In genomic region chr22:35442471-35442870, GRCh38 we compare ENCODE assay signal across 31 cellular contexts.
"Had no signal": no experiment of that assay in that cellular context is flagged by ENCODE, and none has a peak within 500 bp of the region (broad histone marks: within the 10 kb centered on the region; RNA-seq: fewer than 3 reads in every experiment).

No MANE protein-coding gene starts in this region.

- H3K27ac ChIP-seq: esophagus squamous epithelium, heart right ventricle, left lung, lower lobe of right lung, neutrophil, ovary, right lobe of liver, skin epidermis, thoracic aorta, vagina, VCaP had no signal

- H3K9me3 Mint-ChIP-seq: activated CD4-positive, alpha-beta memory T cell treated with anti-CD3 and anti-CD28 coated beads, Interleukin-2, amount 10 ng/mL, durations not matched to agents 7 days and 5 days; activated naive CD4-positive, alpha-beta T cell treated with anti-CD3 and anti-CD28 coated beads, Interleukin-2, amount 50 U/mL, for 24 hours; activated naive CD8-positive, alpha-beta T cell treated with anti-CD3 and anti-CD28 coated beads, Interleukin-2, amount 50 U/mL, for 24 hours; activated T-helper 2 cell treated with anti-CD3 and anti-CD28 coated beads, Interferon-gamma antibody, Interleukin-2, Interleukin-4, amounts not matched to agents 10 μg/mL and 5 μg/mL and 100 μg/mL, durations not matched to agents 14 hours and 24 hours and 36 hours had no signal

- ATAC-seq: activated CD4-positive, CD25-positive, alpha-beta regulatory T cell treated with anti-CD3 and anti-CD28 coated beads, Interleukin-2, amount 50 U/mL, for 24 hours; activated CD8-positive, alpha-beta memory T cell treated with anti-CD3 and anti-CD28 coated beads, Interleukin-2, amount 10 ng/mL, durations not matched to agents 7 days and 5 days; activated naive CD8-positive, alpha-beta T cell treated with anti-CD3 and anti-CD28 coated beads, Interleukin-2, amount 50 U/mL, for 24 hours; heart right ventricle; left lung; lower lobe of right lung; mucosa of descending colon; natural killer cell treated with Interleukin-12 subunit alpha and Interleukin-12 subunit beta and Interleukin-15 and Interleukin-18, amount 100 ng/mL, for 72 hours; right lobe of liver had no signal

- H3K27ac Mint-ChIP-seq: activated CD4-positive, alpha-beta memory T cell treated with anti-CD3 and anti-CD28 coated beads, Interleukin-2, amount 10 ng/mL, durations not matched to agents 7 days and 5 days; activated CD4-positive, alpha-beta T cell treated with anti-CD3 and anti-CD28 coated beads, Interleukin-2, amount 10 ng/mL, durations not matched to agents 7 days and 5 days; activated CD8-positive, alpha-beta memory T cell treated with anti-CD3 and anti-CD28 coated beads, Interleukin-2, amount 10 ng/mL, durations not matched to agents 7 days and 5 days; activated naive CD4-positive, alpha-beta T cell treated with anti-CD3 and anti-CD28 coated beads, Interleukin-2, amount 50 U/mL, for 24 hours; activated naive CD8-positive, alpha-beta T cell treated with anti-CD3 and anti-CD28 coated beads, Interleukin-2, amount 50 U/mL, for 24 hours; activated T-helper 2 cell treated with anti-CD3 and anti-CD28 coated beads, Interferon-gamma antibody, Interleukin-2, Interleukin-4, amounts not matched to agents 10 μg/mL and 5 μg/mL and 100 μg/mL, durations not matched to agents 14 hours and 24 hours and 36 hours; natural killer cell treated with Interleukin-12 subunit alpha and Interleukin-12 subunit beta and Interleukin-15 and Interleukin-18, amount 100 ng/mL, for 72 hours; progenitor cell of endocrine pancreas; stimulated activated naive CD8-positive, alpha-beta T cell treated with anti-CD3 and anti-CD28 coated beads, Interleukin-15, Interleukin-2, amounts not matched to agents 100 ng/mL and 50 ng/mL, for 24 hours had no signal

- H3K27me3 Mint-ChIP-seq: activated CD4-positive, alpha-beta memory T cell treated with anti-CD3 and anti-CD28 coated beads, Interleukin-2, amount 10 ng/mL, durations not matched to agents 7 days and 5 days; activated CD4-positive, alpha-beta T cell treated with anti-CD3 and anti-CD28 coated beads, Interleukin-2, amount 10 ng/mL, durations not matched to agents 7 days and 5 days; activated CD8-positive, alpha-beta memory T cell treated with anti-CD3 and anti-CD28 coated beads, Interleukin-2, amount 10 ng/mL, durations not matched to agents 7 days and 5 days; activated naive CD4-positive, alpha-beta T cell treated with anti-CD3 and anti-CD28 coated beads, Interleukin-2, amount 50 U/mL, for 24 hours; activated naive CD8-positive, alpha-beta T cell treated with anti-CD3 and anti-CD28 coated beads, Interleukin-2, amount 50 U/mL, for 24 hours; natural killer cell treated with Interleukin-12 subunit alpha and Interleukin-12 subunit beta and Interleukin-15 and Interleukin-18, amount 100 ng/mL, for 72 hours; progenitor cell of endocrine pancreas; stimulated activated naive CD8-positive, alpha-beta T cell treated with anti-CD3 and anti-CD28 coated beads, Interleukin-15, Interleukin-2, amounts not matched to agents 100 ng/mL and 50 ng/mL, for 24 hours had no signal

- H3K36me3 ChIP-seq: breast epithelium, esophagus squamous epithelium, heart right ventricle, lower lobe of right lung, ovary, right lobe of liver, thoracic aorta, vagina had no signal

- H3K27me3 ChIP-seq: breast epithelium, esophagus squamous epithelium, heart right ventricle, left lung, neutrophil, ovary, right lobe of liver, vagina had no signal

- H3K9me3 ChIP-seq: breast epithelium, esophagus squamous epithelium, heart right ventricle, left lung, lower lobe of right lung, mucosa of descending colon, neutrophil, ovary, right lobe of liver, thoracic aorta, vagina had no signal

- H3K4me1 Mint-ChIP-seq: activated naive CD4-positive, alpha-beta T cell treated with anti-CD3 and anti-CD28 coated beads, Interleukin-2, amount 50 U/mL, for 24 hours had no signal

- DNase-seq: activated CD4-positive, alpha-beta memory T cell treated with anti-CD3 and anti-CD28 coated beads, Interleukin-2, amount 10 ng/mL, durations not matched to agents 7 days and 5 days; activated CD4-positive, alpha-beta T cell treated with anti-CD3 and anti-CD28 coated beads, Interleukin-2, amount 10 ng/mL, durations not matched to agents 7 days and 5 days; activated CD8-positive, alpha-beta memory T cell treated with anti-CD3 and anti-CD28 coated beads, Interleukin-2, amount 10 ng/mL, durations not matched to agents 7 days and 5 days; activated naive CD8-positive, alpha-beta T cell treated with anti-CD3 and anti-CD28 coated beads, Interleukin-2, amount 50 U/mL, for 24 hours; activated T-cell treated with anti-CD3 and anti-CD28 coated beads, Interleukin-2, amount 50 U/mL, for 48 hours; amygdala; central memory CD4-positive, alpha-beta T cell; esophagus squamous epithelium; foreskin melanocyte; heart right ventricle; kidney glomerular epithelial cell; lower lobe of right lung; mucosa of descending colon; ovary; right lobe of liver; stimulated activated CD4-positive, alpha-beta T cell treated with anti-CD3 and anti-CD28 coated beads, Interleukin-12 subunit alpha, Interleukin-12 subunit beta, amount 100 ng/mL, for 4 hours; stimulated activated CD4-positive, alpha-beta T cell treated with anti-CD3 and anti-CD28 coated beads, Interleukin-4, amount 100 ng/mL, for 1 hour; T-helper 9 cell had no signal

- H3K4me1 ChIP-seq: breast epithelium, left lung, lower lobe of right lung, right lobe of liver had no signal

- H3K4me3 ChIP-seq: breast epithelium, esophagus squamous epithelium, heart right ventricle, left lung, lower lobe of right lung, mucosa of descending colon, ovary, right lobe of liver, skin epidermis, thoracic aorta, vagina had no signal

- H3K4me3 Mint-ChIP-seq: activated CD4-positive, alpha-beta memory T cell treated with anti-CD3 and anti-CD28 coated beads, Interleukin-2, amount 10 ng/mL, durations not matched to agents 7 days and 5 days; activated CD4-positive, alpha-beta T cell treated with anti-CD3 and anti-CD28 coated beads, Interleukin-2, amount 10 ng/mL, durations not matched to agents 7 days and 5 days; activated CD8-positive, alpha-beta memory T cell treated with anti-CD3 and anti-CD28 coated beads, Interleukin-2, amount 10 ng/mL, durations not matched to agents 7 days and 5 days; activated naive CD4-positive, alpha-beta T cell treated with anti-CD3 and anti-CD28 coated beads, Interleukin-2, amount 50 U/mL, for 24 hours; activated naive CD8-positive, alpha-beta T cell treated with anti-CD3 and anti-CD28 coated beads, Interleukin-2, amount 50 U/mL, for 24 hours; natural killer cell treated with Interleukin-12 subunit alpha and Interleukin-12 subunit beta and Interleukin-15 and Interleukin-18, amount 100 ng/mL, for 72 hours; stimulated activated naive CD8-positive, alpha-beta T cell treated with anti-CD3 and anti-CD28 coated beads, Interleukin-15, Interleukin-2, amounts not matched to agents 100 ng/mL and 50 ng/mL, for 24 hours had no signal
